ENCODE assay signal across 30 cellular contexts in the genomic region with DNA sequence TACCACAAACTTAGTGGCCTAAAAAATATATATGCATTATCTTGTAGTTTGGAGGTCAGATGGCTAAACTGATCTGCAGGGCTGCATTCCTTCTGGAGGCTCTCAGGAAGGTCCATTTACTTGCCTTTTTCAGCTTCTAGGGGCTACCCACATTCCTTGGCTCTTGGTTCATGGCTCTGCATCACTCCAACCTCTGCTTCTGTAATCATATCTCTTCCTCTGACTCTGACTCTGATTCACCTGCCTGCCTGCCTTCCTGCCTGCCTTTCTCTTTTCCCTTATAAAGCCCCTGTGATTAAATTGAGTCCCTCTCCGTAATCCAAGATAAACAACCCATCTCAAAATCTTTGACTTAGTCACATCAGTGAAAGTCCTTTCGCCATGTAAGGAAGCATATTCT. TPM values are rescaled to one million over a fixed set of nuclear protein-coding genes. Genes with fewer than 3 reads are reported as not detected.
"Had no signal": no experiment of that assay in that cellular context is flagged by ENCODE, and none has a peak within 500 bp of the region (broad histone marks: within the 10 kb centered on the region; RNA-seq: fewer than 3 reads in every experiment).

No MANE protein-coding gene starts in this region.

- H3K4me1 ChIP-seq: gastrocnemius medialis, stomach, uterus had no signal

- FAIRE-seq: colon, endometrium, TTC549 had no signal

- H3K4me2 ChIP-seq: hepatocyte had no signal

- H3K4me3 Mint-ChIP-seq: activated CD4-positive, alpha-beta T cell treated with anti-CD3 and anti-CD28 coated beads, Interleukin-2, amount 10 ng/mL, durations not matched to agents 7 days and 5 days; activated CD8-positive, alpha-beta T cell treated with anti-CD3 and anti-CD28 coated beads for 36 hours; activated naive CD8-positive, alpha-beta T cell treated with anti-CD3 and anti-CD28 coated beads, Interleukin-2, amount 50 U/mL, for 24 hours; activated T-cell treated with anti-CD3 and anti-CD28 coated beads, Interleukin-2, amount 50 U/mL, for 4 hours; activated T-helper 17 cell treated with anti-CD3 and anti-CD28 coated beads, Interleukin-2, amount 50 U/mL, for 72 hours; nephron; stimulated activated naive B cell treated with anti-CD40 and anti-IgM and Interleukin-4, amounts not matched to agents 10 μg/mL and 1 μg/mL and 100 μg/mL, for 72 hours; type B pancreatic cell had no signal

- H3K36me3 Mint-ChIP-seq: stimulated activated naive B cell treated with anti-CD40 and anti-IgM and Interleukin-4, amounts not matched to agents 10 μg/mL and 1 μg/mL and 100 μg/mL, for 72 hours; type B pancreatic cell had no signal

- H3K4me3 ChIP-seq: gastrocnemius medialis, hepatocyte, stomach, uterus had no signal

- DNase-seq: activated CD4-positive, alpha-beta T cell treated with anti-CD3 and anti-CD28 coated beads, Interleukin-2, amount 10 ng/mL, durations not matched to agents 7 days and 5 days; activated CD4-positive, CD25-positive, alpha-beta regulatory T cell treated with anti-CD3 and anti-CD28 coated beads, Interleukin-2, amount 50 U/mL, for 72 hours; activated CD8-positive, alpha-beta T cell treated with anti-CD3 and anti-CD28 coated beads for 36 hours; activated gamma-delta T cell treated with Interleukin-2 at 50 U/mL for 16 hours; activated naive CD4-positive, alpha-beta T cell treated with anti-CD3 and anti-CD28 coated beads, Interleukin-2, amount 50 U/mL, for 16 hours; activated naive CD8-positive, alpha-beta T cell treated with anti-CD3 and anti-CD28 coated beads, Interleukin-2, amount 50 U/mL, for 24 hours; activated T-cell treated with anti-CD3 and anti-CD28 coated beads, Interleukin-2, amount 50 U/mL, for 4 hours; effector CD8-positive, alpha-beta T cell; gastrocnemius medialis; glutamatergic neuron; kidney; left colon; mammary epithelial cell; posterior cingulate gyrus; right cardiac atrium; stimulated activated CD4-positive, alpha-beta T cell treated with anti-CD3 and anti-CD28 coated beads, Interleukin-15, amount 100 ng/mL, for 24 hours; stimulated activated CD4-positive, alpha-beta T cell treated with anti-CD3 and anti-CD28 coated beads, Interleukin-2, amount 100 ng/mL, for 24 hours; stimulated activated naive B cell treated with anti-CD40 and anti-IgM and Interleukin-4, amounts not matched to agents 10 μg/mL and 1 μg/mL and 100 μg/mL, for 72 hours; stomach; T-helper 9 cell; uterus; WERI-Rb-1 had no signal

- H3K36me3 ChIP-seq: gastrocnemius medialis, stomach, uterus, WERI-Rb-1 had no signal

- H3K27ac ChIP-seq: gastrocnemius medialis, hepatocyte, stomach, uterus, WERI-Rb-1 had no signal

- H3K4me1 Mint-ChIP-seq: activated CD4-positive, alpha-beta T cell treated with anti-CD3 and anti-CD28 coated beads, Interleukin-2, amount 10 ng/mL, durations not matched to agents 7 days and 5 days; activated naive CD8-positive, alpha-beta T cell treated with anti-CD3 and anti-CD28 coated beads, Interleukin-2, amount 50 U/mL, for 24 hours; activated T-helper 17 cell treated with anti-CD3 and anti-CD28 coated beads, Interleukin-2, amount 50 U/mL, for 72 hours; nephron; stimulated activated naive B cell treated with anti-CD40 and anti-IgM and Interleukin-4, amounts not matched to agents 10 μg/mL and 1 μg/mL and 100 μg/mL, for 72 hours had no signal

- H3K27ac Mint-ChIP-seq: activated CD4-positive, alpha-beta T cell treated with anti-CD3 and anti-CD28 coated beads, Interleukin-2, amount 10 ng/mL, durations not matched to agents 7 days and 5 days; activated CD8-positive, alpha-beta T cell treated with anti-CD3 and anti-CD28 coated beads for 36 hours; activated naive CD8-positive, alpha-beta T cell treated with anti-CD3 and anti-CD28 coated beads, Interleukin-2, amount 50 U/mL, for 24 hours; activated T-helper 17 cell treated with anti-CD3 and anti-CD28 coated beads, Interleukin-2, amount 50 U/mL, for 72 hours; nephron; stimulated activated naive B cell treated with anti-CD40 and anti-IgM and Interleukin-4, amounts not matched to agents 10 μg/mL and 1 μg/mL and 100 μg/mL, for 72 hours; type B pancreatic cell had no signal

- H3K27me3 Mint-ChIP-seq: activated CD4-positive, alpha-beta T cell treated with anti-CD3 and anti-CD28 coated beads, Interleukin-2, amount 10 ng/mL, durations not matched to agents 7 days and 5 days; activated CD8-positive, alpha-beta T cell treated with anti-CD3 and anti-CD28 coated beads for 36 hours; activated naive CD8-positive, alpha-beta T cell treated with anti-CD3 and anti-CD28 coated beads, Interleukin-2, amount 50 U/mL, for 24 hours; activated T-helper 17 cell treated with anti-CD3 and anti-CD28 coated beads, Interleukin-2, amount 50 U/mL, for 72 hours; type B pancreatic cell had no signal

- ATAC-seq: activated CD8-positive, alpha-beta T cell treated with anti-CD3 and anti-CD28 coated beads for 36 hours; activated naive CD8-positive, alpha-beta T cell treated with anti-CD3 and anti-CD28 coated beads, Interleukin-2, amount 50 U/mL, for 24 hours; activated T-cell treated with anti-CD3 and anti-CD28 coated beads, Interleukin-2, amount 50 U/mL, for 4 hours; activated T-helper 17 cell treated with anti-CD3 and anti-CD28 coated beads, Interleukin-2, amount 50 U/mL, for 72 hours; gastrocnemius medialis; left colon; right cardiac atrium; stimulated activated naive B cell treated with anti-CD40 and anti-IgM and Interleukin-4, amounts not matched to agents 10 μg/mL and 1 μg/mL and 100 μg/mL, for 72 hours had no signal

- H3K27me3 ChIP-seq: gastrocnemius medialis, hepatocyte, stomach, uterus had no signal

- H3K79me2 ChIP-seq: hepatocyte had no signal

- H3K9me3 Mint-ChIP-seq: activated CD4-positive, alpha-beta T cell treated with anti-CD3 and anti-CD28 coated beads, Interleukin-2, amount 10 ng/mL, durations not matched to agents 7 days and 5 days; activated CD8-positive, alpha-beta T cell treated with anti-CD3 and anti-CD28 coated beads for 36 hours; activated naive CD8-positive, alpha-beta T cell treated with anti-CD3 and anti-CD28 coated beads, Interleukin-2, amount 50 U/mL, for 24 hours; activated T-cell treated with anti-CD3 and anti-CD28 coated beads, Interleukin-2, amount 50 U/mL, for 4 hours; activated T-helper 17 cell treated with anti-CD3 and anti-CD28 coated beads, Interleukin-2, amount 50 U/mL, for 72 hours; stimulated activated naive B cell treated with anti-CD40 and anti-IgM and Interleukin-4, amounts not matched to agents 10 μg/mL and 1 μg/mL and 100 μg/mL, for 72 hours; type B pancreatic cell had no signal

- H2AFZ ChIP-seq: hepatocyte had no signal

- H3K9me3 ChIP-seq: gastrocnemius medialis, stomach, uterus had no signal

RNA-seq across cellular contexts. Expression of gene FRMPD4, which starts 25.0 kb away (rescaled TPM):
- total RNA-seq: activated CD4-positive, alpha-beta T cell treated with anti-CD3 and anti-CD28 coated beads, Interleukin-2, amount 10 ng/mL, durations not matched to agents 7 days and 5 days; activated CD8-positive, alpha-beta T cell treated with anti-CD3 and anti-CD28 coated beads for 36 hours; activated T-cell treated with anti-CD3 and anti-CD28 coated beads, Interleukin-2, amount 50 U/mL, for 4 hours; activated T-helper 17 cell treated with anti-CD3 and anti-CD28 coated beads, Interleukin-2, amount 50 U/mL, for 72 hours; dermis microvascular lymphatic vessel endothelial cell; kidney had no signal
- polyA plus RNA-seq: hepatocyte had no signal
